Comparison of ENCODE assay signal across 16 cellular contexts in the genomic region with DNA sequence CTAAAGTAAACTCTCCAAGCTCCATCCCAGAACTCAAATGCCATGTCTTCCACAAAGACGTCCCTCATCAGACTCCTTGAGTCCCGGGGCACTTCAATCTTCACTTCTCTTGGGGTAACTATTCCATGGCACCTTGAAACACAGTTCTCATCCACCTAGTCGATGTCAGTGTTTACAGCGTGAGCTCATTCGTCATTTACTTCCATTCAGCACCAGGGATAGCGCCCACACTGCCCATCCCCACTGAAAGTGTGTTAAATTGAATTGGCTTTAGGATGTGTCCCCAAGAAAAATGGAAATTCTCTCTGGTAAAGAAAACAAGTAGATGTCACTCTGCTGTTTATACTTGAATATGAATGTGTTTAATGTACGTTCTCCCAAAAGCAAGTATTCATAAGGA. TPM values are rescaled to one million over a fixed set of nuclear protein-coding genes. Genes with fewer than 3 reads are reported as not detected.
DNase-seq lines count a peak whose midpoint lies in the region; ATAC-seq, FAIRE-seq and TF ChIP-seq lines count a peak whose summit lies in the region.
"Had no signal": no experiment of that assay in that cellular context is flagged by ENCODE, and none has a peak within 500 bp of the region (broad histone marks: within the 10 kb centered on the region; RNA-seq: fewer than 3 reads in every experiment).

No MANE protein-coding gene starts in this region.

- H3K27ac Mint-ChIP-seq in nephron progenitor cell = no peak overlapping the region
- H3K27ac Mint-ChIP-seq: activated T-helper 1 cell treated with anti-CD3 and anti-CD28 coated beads, Interleukin-12 subunit alpha, Interleukin-12 subunit beta, Interleukin-2, Interleukin-4 antibody, amounts not matched to agents 30 ng/mL and 10 ng/mL and 1 ng/mL, durations not matched to agents 14 hours and 24 hours and 36 hours; dendritic cell treated with granulocyte-macrophage colony-stimulating factor and Interleukin-4, amounts not matched to agents 40 ng/mL and 50 ng/mL, for 4 days; T-helper 1 cell treated with Interleukin-12 subunit alpha and Interleukin-12 subunit beta and Interleukin-4 antibody, amounts not matched to agents 30 μg/mL and 1 μg/mL, for 36 hours had no signal

- no peaks in the 10 kb centered on the region for H3K36me3 Mint-ChIP-seq in nephron progenitor cell (ENCODE audit: low read depth)

- H3K4me1 Mint-ChIP-seq in nephron progenitor cell = no peaks in the 10 kb centered on the region

- FAIRE-seq in bronchial epithelial cell (lab: Jason Lieb, UNC) = no peak
- FAIRE-seq: A204.1 had no signal

- H3K4me3 ChIP-seq in bronchial epithelial cell (ENCODE audit: low read depth, low read length) = no peak overlapping the region
- H3K4me3 ChIP-seq: thoracic aorta had no signal

- H3K27me3 ChIP-seq in bronchial epithelial cell (ENCODE audit: control insufficient read depth, insufficient read depth, low read length) = no peaks in the 10 kb centered on the region

- peak; percentile 11 for DNase-seq in NOMO-1 treated with DMSO at 0.1 percent for 48 hours (lab: John Stamatoyannopoulos, UW; ENCODE audit: unreplicated experiment)
- DNase-seq in NOMO-1 treated with dmso at 0.1 percent for 144 hours (lab: John Stamatoyannopoulos, UW; ENCODE audit: unreplicated experiment) = no peak
- DNase-seq in NCI-H460 (ENCODE audit: extremely low read depth, low read depth) = peak; percentile 40
- DNase-seq in bronchial epithelial cell (ENCODE audit: low read depth) = peak; percentile 13
- DNase-seq in nephron progenitor cell = peak; percentile 82
- no peak for DNase-seq in activated gamma-delta T cell (lab: John Stamatoyannopoulos, UW)
- no peak for DNase-seq in NCI-H1694 (lab: John Stamatoyannopoulos, UW)
- DNase-seq: GF-D8; NCI-H446; stimulated activated CD4-positive, alpha-beta T cell treated with anti-CD3 and anti-CD28 coated beads, Interleukin-4, amount 100 ng/mL, for 4 hours had no signal

- H3K27me3 Mint-ChIP-seq in nephron progenitor cell (ENCODE audit: low read depth, poor library complexity) = peaks cover 7% of the 10 kb centered on the region

- no peaks in the 10 kb centered on the region for H3K36me3 ChIP-seq in bronchial epithelial cell (ENCODE audit: control insufficient read depth, insufficient read depth, low read length)
- H3K36me3 ChIP-seq: thoracic aorta had no signal

- no peak overlapping the region for H3K4me3 Mint-ChIP-seq in nephron progenitor cell
- H3K4me3 Mint-ChIP-seq: activated T-helper 1 cell treated with anti-CD3 and anti-CD28 coated beads, Interleukin-12 subunit alpha, Interleukin-12 subunit beta, Interleukin-2, Interleukin-4 antibody, amounts not matched to agents 30 ng/mL and 10 ng/mL and 1 ng/mL, durations not matched to agents 14 hours and 24 hours and 36 hours; dendritic cell treated with granulocyte-macrophage colony-stimulating factor and Interleukin-4, amounts not matched to agents 40 ng/mL and 50 ng/mL, for 4 days; T-helper 1 cell treated with Interleukin-12 subunit alpha and Interleukin-12 subunit beta and Interleukin-4 antibody, amounts not matched to agents 30 μg/mL and 1 μg/mL, for 36 hours had no signal

- ATAC-seq in GM18858 (IDR thresholded peaks at IDR 0.05; ENCODE audit: unreplicated experiment) = no peak

- TF ChIP-seq CTCF in bronchial epithelial cell (IDR thresholded peaks at IDR 0.05; ENCODE audit: insufficient read depth, low read length, severe bottlenecking) (no peak), nephron progenitor cell (IDR thresholded peaks at IDR 0.05) (no peak)

- H3K9me3 Mint-ChIP-seq in nephron progenitor cell = no peaks in the 10 kb centered on the region
- H3K9me3 Mint-ChIP-seq: activated T-helper 1 cell treated with anti-CD3 and anti-CD28 coated beads, Interleukin-12 subunit alpha, Interleukin-12 subunit beta, Interleukin-2, Interleukin-4 antibody, amounts not matched to agents 30 ng/mL and 10 ng/mL and 1 ng/mL, durations not matched to agents 14 hours and 24 hours and 36 hours; dendritic cell treated with granulocyte-macrophage colony-stimulating factor and Interleukin-4, amounts not matched to agents 40 ng/mL and 50 ng/mL, for 4 days; T-helper 1 cell treated with Interleukin-12 subunit alpha and Interleukin-12 subunit beta and Interleukin-4 antibody, amounts not matched to agents 30 μg/mL and 1 μg/mL, for 36 hours had no signal

RNA-seq across cellular contexts. Expression of gene KCNK15, which starts 31.3 kb away (rescaled TPM):
- total RNA-seq in NCI-H460 (2014; rRNA removed; shearing (Covaris generic)) = 1.0 and 1.2 TPM in 2 replicates
- polyA plus RNA-seq in NCI-H460 (2014; cell fraction: nucleus; rRNA removed) = 0.68 TPM in 2 replicates
- total RNA-seq in bronchial epithelial cell = under 0.01 and 0.26 TPM in 2 replicates

RNA-seq across cellular contexts. Expression of gene RIMS4, which starts 33.4 kb away (rescaled TPM):
- 0.20 and 0.35 TPM in 2 replicates for total RNA-seq in NCI-H460 (2014; rRNA removed; shearing (Covaris generic))
- 0.08 and 2.1 TPM in 2 replicates for polyA plus RNA-seq in NCI-H460 (2014; cell fraction: nucleus; rRNA removed)
- total RNA-seq in bronchial epithelial cell = not detected in 2 replicates
- total RNA-seq: activated T-helper 1 cell treated with anti-CD3 and anti-CD28 coated beads, Interleukin-12 subunit alpha, Interleukin-12 subunit beta, Interleukin-2, Interleukin-4 antibody, amounts not matched to agents 30 ng/mL and 10 ng/mL and 1 ng/mL, durations not matched to agents 14 hours and 24 hours and 36 hours had no signal

Comparison
In these comparisons a context has a peak if more than half of its experiments do, and no peak if none do; other contexts are left out.
1. DNase-seq: peak in NOMO-1 treated with DMSO at 0.1 percent for 48 hours (single experiment), NCI-H460 (single experiment), bronchial epithelial cell (single experiment) and nephron progenitor cell (single experiment); none in NOMO-1 treated with dmso at 0.1 percent for 144 hours (single experiment), activated gamma-delta T cell (single experiment) and NCI-H1694 (single experiment).